ENCODE assay signal across 33 cellular contexts in genomic region chr20:55365745-55366144, GRCh38.
"Had no signal": no experiment of that assay in that cellular context is flagged by ENCODE, and none has a peak within 500 bp of the region (broad histone marks: within the 10 kb centered on the region; RNA-seq: fewer than 3 reads in every experiment).

No MANE protein-coding gene starts in this region.

- ATAC-seq: activated naive CD4-positive, alpha-beta T cell treated with anti-CD3 and anti-CD28 coated beads, Interleukin-2, amount 50 U/mL, for 72 hours; activated naive CD8-positive, alpha-beta T cell treated with anti-CD3 and anti-CD28 coated beads, Interleukin-2, amount 50 U/mL, for 24 hours; activated T-cell treated with anti-CD3 and anti-CD28 coated beads, Interleukin-2, amount 50 U/mL, for 4 hours; activated T-cell treated with anti-CD3 and anti-CD28 coated beads, Interleukin-2, amount 50 U/mL, for 72 hours; activated T-helper 17 cell treated with anti-CD3 and anti-CD28 coated beads, Interleukin-2, amount 50 U/mL, for 72 hours; body of pancreas had no signal

- H3K27ac ChIP-seq: adrenal gland, ascending aorta, body of pancreas, brain microvascular endothelial cell, breast epithelium, cardiac muscle cell had no signal

- H3K9me3 ChIP-seq: adrenal gland, ascending aorta, body of pancreas had no signal

- H3K4me1 ChIP-seq: adrenal gland, ascending aorta, body of pancreas, breast epithelium had no signal

- H3K36me3 ChIP-seq: adrenal gland, ascending aorta, brain microvascular endothelial cell, breast epithelium, cardiac muscle cell had no signal

- H3K4me3 ChIP-seq: adrenal gland, ascending aorta, body of pancreas, breast epithelium, cardiac muscle cell had no signal

- FAIRE-seq: astrocyte, bronchial epithelial cell had no signal

- DNase-seq: activated effector memory CD4-positive, alpha-beta T cell treated with anti-CD3 and anti-CD28 coated beads, Interleukin-2, amount 50 U/mL, for 16 hours; activated effector memory CD4-positive, alpha-beta T cell treated with Interleukin-2 at 50 U/mL for 16 hours; activated gamma-delta T cell; activated gamma-delta T cell treated with Interleukin-2 at 50 U/mL for 16 hours; activated naive CD4-positive, alpha-beta T cell; activated naive CD4-positive, alpha-beta T cell treated with anti-CD3 and anti-CD28 coated beads for 36 hours; activated naive CD4-positive, alpha-beta T cell treated with anti-CD3 and anti-CD28 coated beads, Interleukin-2, amount 10 ng/mL, durations not matched to agents 7 days and 5 days; activated naive CD4-positive, alpha-beta T cell treated with anti-CD3 and anti-CD28 coated beads, Interleukin-2, amount 50 U/mL, for 16 hours; activated naive CD4-positive, alpha-beta T cell treated with Interleukin-2 at 50 U/mL for 16 hours; activated naive CD8-positive, alpha-beta T cell treated with anti-CD3 and anti-CD28 coated beads for 36 hours; activated naive CD8-positive, alpha-beta T cell treated with anti-CD3 and anti-CD28 coated beads, Interleukin-2, amount 10 ng/mL, durations not matched to agents 7 days and 5 days; activated naive CD8-positive, alpha-beta T cell treated with anti-CD3 and anti-CD28 coated beads, Interleukin-2, amount 50 U/mL, for 24 hours; activated T-cell treated with anti-CD3 and anti-CD28 coated beads, Interleukin-2, amount 50 U/mL, for 1 hour; activated T-cell treated with anti-CD3 and anti-CD28 coated beads, Interleukin-2, amount 50 U/mL, for 24 hours; activated T-cell treated with anti-CD3 and anti-CD28 coated beads, Interleukin-2, amount 50 U/mL, for 4 hours; activated T-cell treated with anti-CD3 and anti-CD28 coated beads, Interleukin-2, amount 50 U/mL, for 48 hours; activated T-cell treated with anti-CD3 and anti-CD28 coated beads, Interleukin-2, amount 50 U/mL, for 72 hours; adrenal gland; amygdala; anterior cingulate cortex; aorta; body of pancreas; brain microvascular endothelial cell; caudate nucleus; central memory CD4-positive, alpha-beta T cell; cerebellar nuclear complex had no signal

- H3K27me3 ChIP-seq: adrenal gland, ascending aorta, body of pancreas, brain microvascular endothelial cell, breast epithelium, cardiac muscle cell had no signal
